16 cellular contexts compared by ENCODE assay signal in the genomic region with DNA sequence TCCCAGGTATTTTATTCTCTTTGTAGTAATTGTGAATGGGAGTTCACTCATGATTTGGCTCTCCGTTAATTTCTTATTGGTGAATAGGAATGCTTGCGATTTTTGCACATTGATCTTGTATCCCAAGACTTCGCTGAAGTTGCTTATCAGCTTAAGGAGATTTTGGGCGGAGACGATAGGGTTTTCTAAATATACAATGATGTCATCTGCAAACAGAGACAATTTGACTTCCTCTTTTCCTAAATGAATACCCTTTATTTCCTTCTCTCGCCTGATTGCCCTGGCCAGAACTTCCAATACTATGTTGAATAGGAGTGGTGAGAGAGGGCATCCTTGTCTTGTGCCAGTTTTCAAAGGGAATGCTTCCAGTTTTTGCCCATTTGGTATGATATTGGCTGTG. TPM values are rescaled to one million over a fixed set of nuclear protein-coding genes. Genes with fewer than 3 reads are reported as not detected.
"Had no signal": no experiment of that assay in that cellular context is flagged by ENCODE, and none has a peak within 500 bp of the region (broad histone marks: within the 10 kb centered on the region; RNA-seq: fewer than 3 reads in every experiment).

No MANE protein-coding gene starts in this region.

RNA-seq across cellular contexts. Expression of a gene that starts 51.9 kb away (rescaled TPM):
- total RNA-seq: activated naive CD4-positive, alpha-beta T cell treated with anti-CD3 and anti-CD28 coated beads for 36 hours; activated naive CD4-positive, alpha-beta T cell treated with anti-CD3 and anti-CD28 coated beads, Interleukin-2, amount 50 U/mL, for 72 hours; activated naive CD8-positive, alpha-beta T cell treated with anti-CD3 and anti-CD28 coated beads for 36 hours; activated naive CD8-positive, alpha-beta T cell treated with anti-CD3 and anti-CD28 coated beads, Interleukin-2, amount 10 ng/mL, durations not matched to agents 7 days and 5 days; activated T-cell treated with anti-CD3 and anti-CD28 coated beads, Interleukin-2, amount 50 U/mL, for 4 hours; activated T-cell treated with anti-CD3 and anti-CD28 coated beads, Interleukin-2, amount 50 U/mL, for 72 hours; activated T-helper 1 cell treated with anti-CD3 and anti-CD28 coated beads, Interleukin-12 subunit alpha, Interleukin-12 subunit beta, Interleukin-2, Interleukin-4 antibody, amounts not matched to agents 30 ng/mL and 10 ng/mL and 1 ng/mL, durations not matched to agents 14 hours and 24 hours and 36 hours; activated T-helper 17 cell treated with anti-CD3 and anti-CD28 coated beads, Interleukin-2, amount 50 U/mL, for 72 hours; activated T-helper 2 cell treated with anti-CD3 and anti-CD28 coated beads, Interferon-gamma antibody, Interleukin-2, Interleukin-4, amounts not matched to agents 10 μg/mL and 5 μg/mL and 100 μg/mL, durations not matched to agents 14 hours and 24 hours and 36 hours; ascending aorta; astrocyte; body of pancreas; bronchial epithelial cell; chondrocyte had no signal
- polyA plus RNA-seq: aorta, cardiac muscle cell had no signal
